9 cellular contexts compared by ENCODE assay signal in the genomic region with DNA sequence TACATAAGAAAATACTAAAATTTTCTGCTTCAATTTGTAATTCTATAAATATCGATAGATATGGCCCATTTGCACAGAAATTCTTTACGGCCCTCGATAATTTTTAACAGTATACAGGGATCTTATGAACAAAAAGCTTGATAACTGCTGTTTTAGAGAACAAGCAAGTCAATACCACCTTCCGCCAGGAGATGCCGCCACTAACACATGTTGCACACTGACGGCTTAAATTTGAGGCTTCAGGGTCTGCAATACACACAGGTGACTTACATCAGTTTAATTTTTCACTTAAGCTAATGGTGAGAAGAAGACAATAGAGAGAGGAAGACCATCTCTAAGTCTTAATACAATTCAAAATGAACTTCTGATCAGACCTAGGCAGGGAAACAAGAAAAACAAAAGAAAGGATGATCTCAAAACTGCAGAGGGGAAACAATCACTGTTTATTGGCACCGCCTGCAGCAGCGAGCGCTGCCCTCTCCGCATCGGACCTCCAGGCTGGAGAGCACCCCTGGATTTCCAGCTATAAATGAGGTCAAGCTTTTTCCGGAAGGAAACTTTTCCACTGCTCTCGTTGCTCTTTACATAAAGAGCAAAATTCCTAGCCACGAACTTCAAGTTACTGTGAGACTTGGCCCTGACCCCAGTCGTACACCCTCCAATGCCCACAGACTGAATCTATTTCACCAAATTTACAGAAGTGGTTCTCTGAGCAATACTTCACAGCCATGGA. TPM values are rescaled to one million over a fixed set of nuclear protein-coding genes. Genes with fewer than 3 reads are reported as not detected.
DNase-seq lines count a peak whose midpoint lies in the region; ATAC-seq, FAIRE-seq and TF ChIP-seq lines count a peak whose summit lies in the region.
"Had no signal": no experiment of that assay in that cellular context is flagged by ENCODE, and none has a peak within 500 bp of the region (broad histone marks: within the 10 kb centered on the region; RNA-seq: fewer than 3 reads in every experiment).

No MANE protein-coding gene starts in this region.

- intact Hi-C loops in body of pancreas (cut with DNase I) = loop anchor here (10.0 kb wide), 1 partner anchor 483 kb away; no protein-coding TSS in a partner anchor

- H3K4me3 ChIP-seq in HAP-1 (no peak overlapping the region), body of pancreas (no peak overlapping the region)

- H3K27ac ChIP-seq in body of pancreas = no peak overlapping the region

- in situ Hi-C loops in HAP-1 (cut with MboI; ENCODE audit: low sequenced_read_pairs) = loop anchor here (10.0 to 25.0 kb wide), 2 partner anchors 485 to 623 kb away; no protein-coding TSS in a partner anchor

- H3K36me3 ChIP-seq in HAP-1 (replicated peaks) = no peaks in the 10 kb centered on the region
- no peaks in the 10 kb centered on the region for H3K36me3 ChIP-seq in body of pancreas (replicated peaks in 1 of 2; ENCODE audit: insufficient read depth in 1 of 2, low read depth in 2 of 2)

- TF ChIP-seq CTCF in body of pancreas (IDR thresholded peaks at IDR 0.05) = peak; percentile 66 to 85 (median 75)

- peak; percentile 98 for FAIRE-seq in islet of Langerhans (lab: Jason Lieb, UNC)

- TF ChIP-seq POLR2A in body of pancreas (IDR thresholded peaks at IDR 0.05) = no peak

- H3K27me3 ChIP-seq in HAP-1 (ENCODE audit: low read depth) = peaks cover 22% of the 10 kb centered on the region
- no peaks in the 10 kb centered on the region for H3K27me3 ChIP-seq in body of pancreas

- 19 to 20% methylated on average over 15 of the region's 15 CpGs for WGBS in body of pancreas, 2 donors

- DNase-seq in EL (peak; percentile 49), HAP-1 (ENCODE audit: low spot score in 2 of 2) (peak; percentile 42 to 83), NCI-H1417 treated with DMSO at 0.1 percent for 48 hours (lab: John Stamatoyannopoulos, UW) (peak; percentile 37), T follicular helper cell (ENCODE audit: low read depth) (peak; percentile 35), body of pancreas (peak; percentile 64 to 84 (median 69)), NCI-H1048 (lab: John Stamatoyannopoulos, UW) (no peak)
- DNase-seq in stimulated activated CD4-positive, alpha-beta T cell treated with anti-CD3 and anti-CD28 coated beads, Interleukin-2, amount 100 ng/mL, for 48 hours = peak; percentile 60 to 61

- H3K9me3 ChIP-seq in HAP-1 (no peaks in the 10 kb centered on the region), body of pancreas (no peaks in the 10 kb centered on the region)

- ATAC-seq in body of pancreas = no peak

- no peaks in the 10 kb centered on the region for H3K4me1 ChIP-seq in HAP-1
- H3K4me1 ChIP-seq in body of pancreas = no peaks in the 10 kb centered on the region

RNA-seq across cellular contexts. Expression of a gene that starts 53.9 kb away (rescaled TPM):
- total RNA-seq in body of pancreas = not detected
- total RNA-seq: activated naive CD4-positive, alpha-beta T cell treated with anti-CD3 and anti-CD28 coated beads, Interleukin-2, amount 50 U/mL, for 72 hours had no signal
